23 cellular contexts compared by ENCODE assay signal in genomic region chr10:101807158-101807557, GRCh38. TPM values are rescaled to one million over a fixed set of nuclear protein-coding genes. Genes with fewer than 3 reads are reported as not detected.
A peak's percentile ranks its signal among the peaks of the same experiment; 100 is the strongest.
DNase-seq lines count a peak whose midpoint lies in the region; ATAC-seq, FAIRE-seq and TF ChIP-seq lines count a peak whose summit lies in the region.
"Had no signal": no experiment of that assay in that cellular context is flagged by ENCODE, and none has a peak within 500 bp of the region (broad histone marks: within the 10 kb centered on the region; RNA-seq: fewer than 3 reads in every experiment).

No MANE protein-coding gene starts in this region.

- H3K9me3 Mint-ChIP-seq in natural killer cell treated with Interleukin-12 subunit alpha and Interleukin-12 subunit beta and Interleukin-15 and Interleukin-18, amount 100 ng/mL, for 72 hours = no peaks in the 10 kb centered on the region
- no peaks in the 10 kb centered on the region for H3K9me3 Mint-ChIP-seq in natural killer cell
- H3K9me3 Mint-ChIP-seq: IgD-negative memory B cell had no signal

- no peaks in the 10 kb centered on the region for H3K27me3 Mint-ChIP-seq in natural killer cell treated with Interleukin-12 subunit alpha and Interleukin-12 subunit beta and Interleukin-15 and Interleukin-18, amount 100 ng/mL, for 72 hours
- H3K27me3 Mint-ChIP-seq in natural killer cell (ENCODE audit: low read depth in 2 of 2) = no peaks in the 10 kb centered on the region
- H3K27me3 Mint-ChIP-seq: IgD-negative memory B cell had no signal

- peak; percentile 12 for FAIRE-seq in GM18507 (lab: Jason Lieb, UNC)
- FAIRE-seq: G401.6, GM12891, GM19239, RCC 7860 had no signal

- H3K4me3 ChIP-seq in gastrocnemius medialis = no peak overlapping the region

- H3K27me3 ChIP-seq in gastrocnemius medialis = no peaks in the 10 kb centered on the region

- no peak for TF ChIP-seq CTCF in natural killer cell (IDR thresholded peaks at IDR 0.05)
- TF ChIP-seq CTCF in gastrocnemius medialis (IDR thresholded peaks at IDR 0.05 in 4 of 5, conservative IDR thresholded peaks at IDR 0.05 in 1 of 5) = no peak

- intact Hi-C loops in natural killer cell (cut with micrococcal nuclease) (no loop called here), gastrocnemius medialis (cut with DNase I; ENCODE audit: low total_unique reads) (no loop called here)

- peaks cover 6 to 82% of the 10 kb centered on the region in 2 donors for H3K36me3 ChIP-seq in gastrocnemius medialis

- in situ Hi-C loops in gastrocnemius medialis (cut with MboI; ENCODE audit: low sequenced_read_pairs in 4 of 4) = no loop called here

- no peak overlapping the region for H3K4me3 Mint-ChIP-seq in natural killer cell treated with Interleukin-12 subunit alpha and Interleukin-12 subunit beta and Interleukin-15 and Interleukin-18, amount 100 ng/mL, for 72 hours
- H3K4me3 Mint-ChIP-seq in natural killer cell = no peak overlapping the region
- H3K4me3 Mint-ChIP-seq: IgD-negative memory B cell had no signal

- H3K9me3 ChIP-seq in gastrocnemius medialis = no peaks in the 10 kb centered on the region

- no peak overlapping the region for H3K27ac ChIP-seq in gastrocnemius medialis

- no peak for ATAC-seq in natural killer cell treated with Interleukin-12 subunit alpha and Interleukin-12 subunit beta and Interleukin-15 and Interleukin-18, amount 100 ng/mL, for 72 hours
- ATAC-seq in natural killer cell (no peak), gastrocnemius medialis (no peak)
- ATAC-seq: HCT116 had no signal

- TF ChIP-seq POLR2A in gastrocnemius medialis (IDR thresholded peaks at IDR 0.05) = no peak

- DNase-seq in natural killer cell treated with Interleukin-12 subunit alpha and Interleukin-12 subunit beta and Interleukin-15 and Interleukin-18, amount 100 ng/mL, for 72 hours (ENCODE audit: low spot score) = no peak
- DNase-seq in natural killer cell (no peak), GM18507 (ENCODE audit: extremely low spot score, insufficient read length, low read depth) (no peak), inferior parietal cortex (ENCODE audit: extremely low spot score) (peak; percentile 37), superior temporal gyrus (ENCODE audit: extremely low spot score) (peak; percentile 59), gastrocnemius medialis (no peak)
- DNase-seq in stimulated activated CD4-positive, alpha-beta T cell treated with anti-CD3 and anti-CD28 coated beads, Interleukin-2, amount 100 ng/mL, for 48 hours = no peak
- DNase-seq: C1 segment of cervical spinal cord, Calu3, MV-4-11, NCI-H1417 treated with DMSO at 0.1 percent for 48 hours, NCI-H2029, NCI-H2171 treated with DMSO at 0.1 percent for 48 hours, NCI-H510A, SHP77 had no signal

- H3K4me1 Mint-ChIP-seq in natural killer cell treated with Interleukin-12 subunit alpha and Interleukin-12 subunit beta and Interleukin-15 and Interleukin-18, amount 100 ng/mL, for 72 hours (ENCODE audit: low read depth in 2 of 2) = peaks cover 0 to 8% of the 10 kb centered on the region in 2 donors
- H3K4me1 Mint-ChIP-seq in natural killer cell = peaks cover 10 to 12% of the 10 kb centered on the region in 2 donors

- peak overlapping the region; percentile 28 to 57 for H3K27ac Mint-ChIP-seq in natural killer cell treated with Interleukin-12 subunit alpha and Interleukin-12 subunit beta and Interleukin-15 and Interleukin-18, amount 100 ng/mL, for 72 hours
- peak overlapping the region in 1 of 2 donors; percentile 70 for H3K27ac Mint-ChIP-seq in natural killer cell
- H3K27ac Mint-ChIP-seq: IgD-negative memory B cell had no signal

- H3K36me3 Mint-ChIP-seq in natural killer cell treated with Interleukin-12 subunit alpha and Interleukin-12 subunit beta and Interleukin-15 and Interleukin-18, amount 100 ng/mL, for 72 hours = peaks cover 17% of the 10 kb centered on the region
- H3K36me3 Mint-ChIP-seq in natural killer cell = peaks cover 12% of the 10 kb centered on the region
- H3K36me3 Mint-ChIP-seq: IgD-negative memory B cell had no signal

- H3K4me1 ChIP-seq in gastrocnemius medialis = peaks cover 0 to 4% of the 10 kb centered on the region in 2 donors

RNA-seq across cellular contexts. Expression of gene OGA, which starts 11.1 kb away (rescaled TPM):
- 100 to 1,000 TPM; 174 to 237 TPM for total RNA-seq in natural killer cell treated with Interleukin-12 subunit alpha and Interleukin-12 subunit beta and Interleukin-15 and Interleukin-18, amount 100 ng/mL, for 72 hours
- total RNA-seq in natural killer cell = 100 to 1,000 TPM; 427 to 488 (median 481) TPM
- 10 to 100 TPM; 25.8 to 85.5 (median 48.3) TPM for total RNA-seq in gastrocnemius medialis

RNA-seq across cellular contexts. Expression of gene NPM3, which starts 23.9 kb away (rescaled TPM):
- total RNA-seq in natural killer cell treated with Interleukin-12 subunit alpha and Interleukin-12 subunit beta and Interleukin-15 and Interleukin-18, amount 100 ng/mL, for 72 hours = 100 to 1,000 TPM in 1 of 2 donors, 10 to 100 TPM in 1; 52.5 to 157 TPM
- total RNA-seq in natural killer cell = 1 to 10 TPM; 8.2 to 9.0 (median 8.5) TPM
- total RNA-seq in gastrocnemius medialis = 10 to 100 TPM; 12.9 to 37.0 (median 16.0) TPM

RNA-seq across cellular contexts. Expression of gene FGF8, which starts 31.2 kb away (rescaled TPM):
- not detected for total RNA-seq in natural killer cell treated with Interleukin-12 subunit alpha and Interleukin-12 subunit beta and Interleukin-15 and Interleukin-18, amount 100 ng/mL, for 72 hours
- total RNA-seq in natural killer cell (not detected), gastrocnemius medialis (not detected)
- total RNA-seq: Calu3, HT-29, LHCN-M2 had no signal

RNA-seq across cellular contexts. Expression of gene KCNIP2, which starts 36.4 kb away (rescaled TPM):
- total RNA-seq in natural killer cell treated with Interleukin-12 subunit alpha and Interleukin-12 subunit beta and Interleukin-15 and Interleukin-18, amount 100 ng/mL, for 72 hours = 1 to 10 TPM; 2.2 to 6.8 TPM
- total RNA-seq in natural killer cell (1 to 10 TPM in 2 of 3 donors, under 1 TPM in 1; 0.97 to 2.0 (median 1.6) TPM), gastrocnemius medialis (1 to 10 TPM in 1 of 4 donors, under 1 TPM in 2, not detected in 1; 0.33 to 2.4 (median 0.39) TPM)

Comparison
In these comparisons a context has a peak if more than half of its experiments do, and no peak if none do; other contexts are left out.
1. DNase-seq: peak in inferior parietal cortex (single experiment) and superior temporal gyrus (single experiment); none in natural killer cell treated with Interleukin-12 subunit alpha and Interleukin-12 subunit beta and Interleukin-15 and Interleukin-18, amount 100 ng/mL, for 72 hours (single experiment), natural killer cell (single experiment), GM18507 (single experiment), gastrocnemius medialis (0 of 2) and stimulated activated CD4-positive, alpha-beta T cell treated with anti-CD3 and anti-CD28 coated beads, Interleukin-2, amount 100 ng/mL, for 48 hours (0 of 2).